ENCODE assay signal across 8 cellular contexts in genomic region chr19:1251233-1251502, GRCh38. TPM values are rescaled to one million over a fixed set of nuclear protein-coding genes. Genes with fewer than 3 reads are reported as not detected.
DNase-seq lines count a peak whose midpoint lies in the region; ATAC-seq and TF ChIP-seq lines count a peak whose summit lies in the region.

No MANE protein-coding gene starts in this region.

- H3K27ac ChIP-seq in fibroblast of lung (ENCODE audit: insufficient read depth, low read length) (peak overlapping the region; percentile 97), neuronal stem cell (replicated peaks; ENCODE audit: low read length) (peak overlapping the region; percentile 83)

- peak; percentile 64 for DNase-seq in A172 (ENCODE audit: low spot score)
- no peak for DNase-seq in GM06990 (ENCODE audit: extremely low read depth, insufficient read length)
- DNase-seq in T1000 (lab: John Stamatoyannopoulos, UW), result peak; percentile 47
- DNase-seq in fibroblast of lung (ENCODE audit: low read depth in 2 of 2), result peak; percentile 63 to 72
- no peak for DNase-seq in neuronal stem cell (ENCODE audit: low spot score)
- DNase-seq in central memory CD4-positive, alpha-beta T cell, result no peak
- no peak for DNase-seq in activated CD4-positive, CD25-positive, alpha-beta regulatory T cell treated with anti-CD3 and anti-CD28 coated beads, Interleukin-2, amount 50 U/mL, for 72 hours

- peaks cover 35% of the 10 kb centered on the region for H3K79me1 ChIP-seq in neuronal stem cell (ENCODE audit: low read depth, low read length)

- peak overlapping the region; percentile 95 for H3K4ac ChIP-seq in neuronal stem cell (ENCODE audit: low read length)

- peaks cover 28% of the 10 kb centered on the region for H3K36me3 ChIP-seq in GM06990 (ENCODE audit: control insufficient read depth, insufficient read depth, low read length)
- peaks cover 37% of the 10 kb centered on the region for H3K36me3 ChIP-seq in fibroblast of lung (ENCODE audit: control insufficient read depth, insufficient read depth, low read length)
- peaks cover 38 to 50% of the 10 kb centered on the region in 2 donors for H3K36me3 ChIP-seq in neuronal stem cell (replicated peaks in 1 of 2; ENCODE audit: control insufficient read depth in 2 of 2, insufficient read depth in 2 of 2, low read length in 2 of 2)

- peaks cover 26% of the 10 kb centered on the region for H3K4me1 ChIP-seq in fibroblast of lung (ENCODE audit: control insufficient read depth, extremely low read depth, insufficient read depth, low read length)
- H3K4me1 ChIP-seq in neuronal stem cell (ENCODE audit: control insufficient read depth in 2 of 2, insufficient read depth in 1 of 2, low read depth in 1 of 2, low read length in 2 of 2), result peaks cover 10 to 29% of the 10 kb centered on the region in 2 donors

- H3K4me2 ChIP-seq in fibroblast of lung (ENCODE audit: extremely low read depth, insufficient read depth, low read length) (peak overlapping the region; percentile 85), neuronal stem cell (ENCODE audit: insufficient read depth, low read length, poor library complexity, severe bottlenecking) (peak overlapping the region; percentile 87)

- WGBS in neuronal stem cell (ENCODE audit: extremely low coverage in 2 of 2, insufficient read length in 2 of 2, insufficient replicate concordance in 1 of 2), 2 donors, result no CpG with 5 or more reads among the region's 11 CpGs

- H3K14ac ChIP-seq in neuronal stem cell (ENCODE audit: low read length), result peak overlapping the region; percentile 38

- no peak for ATAC-seq in HG03521 (IDR thresholded peaks at IDR 0.05; ENCODE audit: unreplicated experiment)

- H4K8ac ChIP-seq in neuronal stem cell (ENCODE audit: low read depth, low read length), result no peak overlapping the region

- H2BK120ac ChIP-seq in neuronal stem cell (ENCODE audit: low read depth, low read length), result peak overlapping the region; percentile 76

- H3K9me3 ChIP-seq in fibroblast of lung (ENCODE audit: control insufficient read depth, insufficient read depth, low read depth, low read length) (no peaks in the 10 kb centered on the region), neuronal stem cell (replicated peaks in 1 of 2; ENCODE audit: control insufficient read depth in 2 of 2, insufficient read depth in 1 of 2, low read depth in 1 of 2, low read length in 2 of 2) (no peaks in the 10 kb centered on the region)

- H2BK12ac ChIP-seq in neuronal stem cell (ENCODE audit: low read length), result peak overlapping the region; percentile 7

- H3K18ac ChIP-seq in neuronal stem cell (ENCODE audit: low read length), result peak overlapping the region; percentile 98

- H3K4me3 ChIP-seq in GM06990 (replicated peaks; ENCODE audit: low read depth, low read length) (peak overlapping the region; percentile 94), fibroblast of lung (replicated peaks in 1 of 4; ENCODE audit: control extremely low read depth in 1 of 4, insufficient read depth in 1 of 4, low read depth in 3 of 4, low read length in 4 of 4) (peak overlapping the region; percentile 64 to 95 (median 86)), neuronal stem cell (ENCODE audit: low read length in 2 of 2) (peak overlapping the region; percentile 98 to 99)

- no peaks in the 10 kb centered on the region for H4K20me1 ChIP-seq in fibroblast of lung (ENCODE audit: control insufficient read depth, extremely low read depth, insufficient read depth, low read length)

- peak overlapping the region; percentile 100 for H2AK5ac ChIP-seq in neuronal stem cell (ENCODE audit: low read depth, low read length)

- peak overlapping the region; percentile 92 for H3K23ac ChIP-seq in neuronal stem cell (ENCODE audit: low read depth, low read length, poor library complexity)

- peaks cover 62% of the 10 kb centered on the region for H3K79me2 ChIP-seq in fibroblast of lung (ENCODE audit: control insufficient read depth, insufficient read depth, low read length)

- no peaks in the 10 kb centered on the region for H3K27me3 ChIP-seq in GM06990 (replicated peaks; ENCODE audit: control insufficient read depth, insufficient read depth, low read length)
- no peaks in the 10 kb centered on the region for H3K27me3 ChIP-seq in fibroblast of lung (ENCODE audit: control insufficient read depth, insufficient read depth, low read length)
- H3K27me3 ChIP-seq in neuronal stem cell (ENCODE audit: control insufficient read depth in 3 of 3, insufficient read depth in 3 of 3, low read depth in 1 of 3, low read length in 3 of 3), result no peaks in the 10 kb centered on the region

- H2BK15ac ChIP-seq in neuronal stem cell (ENCODE audit: low read length), result peak overlapping the region; percentile 99

- H3K9ac ChIP-seq in fibroblast of lung (ENCODE audit: insufficient read depth, low read length), result peak overlapping the region; percentile 88
- peak overlapping the region; percentile 95 for H3K9ac ChIP-seq in neuronal stem cell (ENCODE audit: low read depth, low read length, poor library complexity)

- peak overlapping the region; percentile 99 for H2BK5ac ChIP-seq in neuronal stem cell (ENCODE audit: low read length)

- H2AFZ ChIP-seq in fibroblast of lung (ENCODE audit: low read length) (no peak overlapping the region), neuronal stem cell (ENCODE audit: low read length) (no peak overlapping the region)

- no peak for TF ChIP-seq CTCF in GM06990 (IDR thresholded peaks at IDR 0.05; ENCODE audit: insufficient read depth, low read length, poor library complexity, severe bottlenecking)
- TF ChIP-seq CTCF in fibroblast of lung (conservative IDR thresholded peaks at IDR 0.05 in 1 of 2, IDR thresholded peaks at IDR 0.05 in 1 of 2; ENCODE audit: low read depth in 1 of 2, low read length in 2 of 2), result no peak

- peak overlapping the region; percentile 85 for H4K91ac ChIP-seq in neuronal stem cell (ENCODE audit: low read depth, low read length, poor library complexity)

RNA-seq across cellular contexts. Expression of gene MIDN, which starts 2.8 kb away (rescaled TPM):
- 7.0 and 19.2 TPM in 2 replicates for total RNA-seq in A172 (2014; rRNA removed; shearing (Covaris generic))
- total RNA-seq in fibroblast of lung, result 13.6 and 18.8 TPM in 2 replicates
- polyA plus RNA-seq in fibroblast of lung, result 12.0 and 18.0 TPM in 2 replicates
- polyA plus RNA-seq in fibroblast of lung (2012), result 30.3 and 40.2 TPM in 2 replicates
- 27.6 and 36.6 TPM in 2 replicates for polyA minus RNA-seq in fibroblast of lung (ENCODE audit: low replicate concordance)
- polyA plus RNA-seq in neuronal stem cell (2013, experiment 1 of 2), result 98.3 TPM
- 99.9 TPM for polyA plus RNA-seq in neuronal stem cell (2013, experiment 2 of 2)

RNA-seq across cellular contexts. Expression of gene ATP5F1D, which starts 9.6 kb away (rescaled TPM):
- total RNA-seq in A172 (2014; rRNA removed; shearing (Covaris generic)), result 42.2 and 78.9 TPM in 2 replicates
- 13.4 and 20.5 TPM in 2 replicates for total RNA-seq in fibroblast of lung
- polyA plus RNA-seq in fibroblast of lung, result 53.8 and 79.8 TPM in 2 replicates
- polyA plus RNA-seq in fibroblast of lung (2012), result 174 and 278 TPM in 2 replicates
- polyA minus RNA-seq in fibroblast of lung (ENCODE audit: low replicate concordance), result 23.2 and 31.0 TPM in 2 replicates
- 106 TPM for polyA plus RNA-seq in neuronal stem cell (2013, experiment 1 of 2)
- 101 TPM for polyA plus RNA-seq in neuronal stem cell (2013, experiment 2 of 2)

RNA-seq across cellular contexts. Expression of gene CBARP, which starts 13.4 kb away (rescaled TPM):
- total RNA-seq in A172 (2014; rRNA removed; shearing (Covaris generic)), result 0.93 and 0.95 TPM in 2 replicates
- 1.5 TPM in 2 replicates for total RNA-seq in fibroblast of lung
- 0.31 and 1.0 TPM in 2 replicates for polyA plus RNA-seq in fibroblast of lung
- polyA plus RNA-seq in fibroblast of lung (2012), result 2.1 and 5.0 TPM in 2 replicates
- polyA minus RNA-seq in fibroblast of lung (ENCODE audit: low replicate concordance), result 0.94 and 3.6 TPM in 2 replicates
- polyA plus RNA-seq in neuronal stem cell (2013, experiment 1 of 2), result 14.0 TPM
- 12.8 TPM for polyA plus RNA-seq in neuronal stem cell (2013, experiment 2 of 2)

RNA-seq across cellular contexts. Expression of gene CIRBP, which starts 18.0 kb away (rescaled TPM):
- 124 and 266 TPM in 2 replicates for total RNA-seq in A172 (2014; rRNA removed; shearing (Covaris generic))
- total RNA-seq in fibroblast of lung, result 104 and 110 TPM in 2 replicates
- polyA plus RNA-seq in fibroblast of lung, result 260 and 298 TPM in 2 replicates
- 315 and 327 TPM in 2 replicates for polyA plus RNA-seq in fibroblast of lung (2012)
- 45.9 and 74.1 TPM in 2 replicates for polyA minus RNA-seq in fibroblast of lung (ENCODE audit: low replicate concordance)
- polyA plus RNA-seq in neuronal stem cell (2013, experiment 1 of 2), result 218 TPM
- polyA plus RNA-seq in neuronal stem cell (2013, experiment 2 of 2), result 217 TPM

RNA-seq across cellular contexts. Expression of gene FAM174C, which starts 24.2 kb away (rescaled TPM):
- total RNA-seq in A172 (2014; rRNA removed; shearing (Covaris generic)), result 90.5 and 93.6 TPM in 2 replicates
- 22.5 and 24.7 TPM in 2 replicates for total RNA-seq in fibroblast of lung
- polyA plus RNA-seq in fibroblast of lung, result 16.1 and 23.7 TPM in 2 replicates
- 34.6 and 64.3 TPM in 2 replicates for polyA plus RNA-seq in fibroblast of lung (2012)
- polyA minus RNA-seq in fibroblast of lung (ENCODE audit: low replicate concordance), result 12.0 and 14.1 TPM in 2 replicates
- 23.8 TPM for polyA plus RNA-seq in neuronal stem cell (2013, experiment 1 of 2)
- polyA plus RNA-seq in neuronal stem cell (2013, experiment 2 of 2), result 24.1 TPM

Comparison
In these comparisons a context has a peak if more than half of its experiments do, and no peak if none do; other contexts are left out.
1. DNase-seq: peak in A172 (single experiment), T1000 (single experiment) and fibroblast of lung (2 of 2); none in GM06990 (single experiment), neuronal stem cell (single experiment), central memory CD4-positive, alpha-beta T cell (single experiment) and activated CD4-positive, CD25-positive, alpha-beta regulatory T cell treated with anti-CD3 and anti-CD28 coated beads, Interleukin-2, amount 50 U/mL, for 72 hours (single experiment).
2. Peak in every context shown above with its lines, with median percentiles within 50 percentile points of each other: H3K4me3 ChIP-seq.